10 cellular contexts compared by ENCODE assay signal in the genomic region with DNA sequence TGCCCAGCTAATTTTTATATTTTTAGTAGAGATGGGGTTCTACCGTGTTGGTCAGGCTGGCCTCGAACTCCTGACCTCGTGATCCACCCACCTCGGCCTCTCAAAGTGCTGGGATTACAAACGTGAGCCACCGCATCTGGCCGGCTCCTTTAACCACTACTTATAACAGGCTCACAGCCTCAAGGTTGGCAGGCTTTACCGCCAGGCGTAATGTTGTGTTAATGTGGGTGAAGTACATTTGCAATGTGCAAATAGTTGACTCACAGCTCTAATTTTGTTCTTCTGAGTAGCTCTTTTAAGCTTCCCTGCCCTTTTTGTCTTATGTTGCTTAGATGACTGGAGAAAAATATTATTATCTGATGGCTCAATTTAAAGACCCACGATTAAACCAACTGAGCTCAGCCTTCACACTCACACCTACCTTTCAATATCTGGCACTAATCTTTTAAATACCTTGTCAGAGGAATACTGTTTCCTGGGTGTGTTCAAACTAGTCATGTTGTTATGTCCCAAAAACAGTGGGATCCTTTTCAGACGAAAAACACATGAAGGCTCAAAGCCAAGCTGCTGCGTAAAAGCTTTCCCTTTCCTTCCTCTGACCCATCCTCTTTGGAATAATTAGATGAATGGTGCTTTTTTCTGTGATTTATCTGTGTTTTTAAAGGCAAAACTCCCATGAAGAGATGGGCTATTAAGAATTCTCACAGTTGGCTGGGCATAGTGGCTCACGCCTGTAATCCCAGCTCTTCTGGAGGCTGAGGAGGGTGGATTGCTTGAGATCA. TPM values are rescaled to one million over a fixed set of nuclear protein-coding genes. Genes with fewer than 3 reads are reported as not detected.
A peak's percentile ranks its signal among the peaks of the same experiment; 100 is the strongest.
DNase-seq lines count a peak whose midpoint lies in the region; ATAC-seq and TF ChIP-seq lines count a peak whose summit lies in the region.
"Had no signal": no experiment of that assay in that cellular context is flagged by ENCODE, and none has a peak within 500 bp of the region (broad histone marks: within the 10 kb centered on the region; RNA-seq: fewer than 3 reads in every experiment).

No MANE protein-coding gene starts in this region.

- no peak for TF ChIP-seq POLR2A in suprapubic skin (IDR thresholded peaks at IDR 0.05)

- ATAC-seq in HG03354 (IDR thresholded peaks at IDR 0.05; ENCODE audit: poor library complexity, severe bottlenecking, unreplicated experiment) (no peak), HG03469 (IDR thresholded peaks at IDR 0.05; ENCODE audit: unreplicated experiment) (no peak)

- no peak for TF ChIP-seq EP300 in suprapubic skin (IDR thresholded peaks at IDR 0.05)

- H3K27ac ChIP-seq in hepatocyte, result peak overlapping the region; percentile 1
- H3K27ac ChIP-seq in suprapubic skin, result peak overlapping the region; percentile 64
- H3K27ac ChIP-seq: SK-N-MC had no signal

- H3K4me1 ChIP-seq in hepatocyte (ENCODE audit: insufficient read depth), result no peaks in the 10 kb centered on the region
- H3K4me1 ChIP-seq in suprapubic skin, result peaks cover 24% of the 10 kb centered on the region

- H3K4me1 Mint-ChIP-seq in mesothelial cell of epicardium (no peaks in the 10 kb centered on the region), type B pancreatic cell (ENCODE audit: unreplicated experiment) (no peaks in the 10 kb centered on the region)

- H3K9me3 Mint-ChIP-seq in mesothelial cell of epicardium (no peaks in the 10 kb centered on the region), type B pancreatic cell (peaks cover 3% of the 10 kb centered on the region)
- H3K9me3 Mint-ChIP-seq: natural killer cell treated with Interleukin-12 subunit alpha and Interleukin-12 subunit beta and Interleukin-15 and Interleukin-18, amount 100 ng/mL, for 72 hours had no signal

- H3K4me3 ChIP-seq in hepatocyte (no peak overlapping the region), suprapubic skin (no peak overlapping the region)
- H3K4me3 ChIP-seq: SK-N-MC had no signal

- no peaks in the 10 kb centered on the region for H3K9me2 ChIP-seq in hepatocyte (replicated peaks; ENCODE audit: insufficient read depth)

- H3K4me3 Mint-ChIP-seq in mesothelial cell of epicardium (no peak overlapping the region), type B pancreatic cell (no peak overlapping the region)
- H3K4me3 Mint-ChIP-seq: natural killer cell treated with Interleukin-12 subunit alpha and Interleukin-12 subunit beta and Interleukin-15 and Interleukin-18, amount 100 ng/mL, for 72 hours had no signal

- no peaks in the 10 kb centered on the region for H3K79me2 ChIP-seq in hepatocyte

- no peaks in the 10 kb centered on the region for H4K20me1 ChIP-seq in hepatocyte (ENCODE audit: insufficient read depth, poor library complexity, severe bottlenecking)

- H3K27me3 Mint-ChIP-seq in mesothelial cell of epicardium (ENCODE audit: low read depth), result peaks cover 2% of the 10 kb centered on the region
- no peaks in the 10 kb centered on the region for H3K27me3 Mint-ChIP-seq in type B pancreatic cell

- H3K9me3 ChIP-seq in hepatocyte (ENCODE audit: low read depth), result no peaks in the 10 kb centered on the region
- H3K9me3 ChIP-seq in suprapubic skin, result no peaks in the 10 kb centered on the region

- no peak overlapping the region for H2AFZ ChIP-seq in hepatocyte

- H3K27ac Mint-ChIP-seq in mesothelial cell of epicardium (no peak overlapping the region), type B pancreatic cell (no peak overlapping the region)
- H3K27ac Mint-ChIP-seq: natural killer cell treated with Interleukin-12 subunit alpha and Interleukin-12 subunit beta and Interleukin-15 and Interleukin-18, amount 100 ng/mL, for 72 hours had no signal

- no peaks in the 10 kb centered on the region for H3K36me3 ChIP-seq in hepatocyte (replicated peaks; ENCODE audit: insufficient read depth, low read depth)
- H3K36me3 ChIP-seq in suprapubic skin, result no peaks in the 10 kb centered on the region

- H3K4me2 ChIP-seq in hepatocyte, result no peak overlapping the region

- TF ChIP-seq CTCF in hepatocyte (IDR thresholded peaks at IDR 0.05; ENCODE audit: poor library complexity) (no peak), suprapubic skin (IDR thresholded peaks at IDR 0.05) (no peak), mesothelial cell of epicardium (IDR thresholded peaks at IDR 0.05; ENCODE audit: unreplicated experiment) (no peak), type B pancreatic cell (conservative IDR thresholded peaks at IDR 0.05) (no peak)

- H3K27me3 ChIP-seq in hepatocyte (no peaks in the 10 kb centered on the region), suprapubic skin (no peaks in the 10 kb centered on the region)

- 48% methylated on average over 13 of the region's 13 CpGs for WGBS in hepatocyte (ENCODE audit: low lambda C conversion rate, missing lambda C conversion rate)
- 42% methylated on average over 13 of the region's 13 CpGs for WGBS in suprapubic skin

- DNase-seq in LHCN-M2 (ENCODE audit: low read depth), result peak; percentile 88
- peak; percentile 96 for DNase-seq in astrocyte of the hippocampus (ENCODE audit: low read depth, low spot score)
- peak; percentile 45 for DNase-seq in hepatocyte (ENCODE audit: low spot score)
- DNase-seq in suprapubic skin (ENCODE audit: low spot score in 2 of 2), result peak in 1 of 2 donors; percentile 76
- no peak for DNase-seq in mesothelial cell of epicardium (ENCODE audit: low spot score in 2 of 2, unreplicated experiment in 2 of 2)
- no peak for DNase-seq in type B pancreatic cell (ENCODE audit: extremely low spot score, unreplicated experiment)

- H3K36me3 Mint-ChIP-seq in mesothelial cell of epicardium, result no peaks in the 10 kb centered on the region
- no peaks in the 10 kb centered on the region for H3K36me3 Mint-ChIP-seq in type B pancreatic cell
- H3K36me3 Mint-ChIP-seq: natural killer cell treated with Interleukin-12 subunit alpha and Interleukin-12 subunit beta and Interleukin-15 and Interleukin-18, amount 100 ng/mL, for 72 hours had no signal

RNA-seq across cellular contexts. Expression of a gene that starts 57.2 kb away (rescaled TPM):
- total RNA-seq in LHCN-M2 (2014; rRNA removed) (not detected in 2 replicates), hepatocyte (0.32 and 0.80 TPM in 2 replicates), suprapubic skin (1 to 10 TPM in 2 of 4 donors, under 1 TPM in 2; 0.31 to 2.6 (median 0.89) TPM), mesothelial cell of epicardium (0.16 to 0.36 TPM (median 0.25 TPM) in 3 replicates), type B pancreatic cell (ENCODE audit: low replicate concordance) (0.69 and 0.80 TPM in 2 replicates)
- polyA plus RNA-seq in LHCN-M2 (2012), result 0.06 TPM
- not detected in 2 replicates for polyA plus RNA-seq in hepatocyte

Comparison
In these comparisons a context has a peak if more than half of its experiments do, and no peak if none do; other contexts are left out.
1. DNase-seq: peak in LHCN-M2 (single experiment), astrocyte of the hippocampus (single experiment) and hepatocyte (single experiment); none in mesothelial cell of epicardium (0 of 2) and type B pancreatic cell (single experiment).